8 cellular contexts compared by ENCODE assay signal in the genomic region with DNA sequence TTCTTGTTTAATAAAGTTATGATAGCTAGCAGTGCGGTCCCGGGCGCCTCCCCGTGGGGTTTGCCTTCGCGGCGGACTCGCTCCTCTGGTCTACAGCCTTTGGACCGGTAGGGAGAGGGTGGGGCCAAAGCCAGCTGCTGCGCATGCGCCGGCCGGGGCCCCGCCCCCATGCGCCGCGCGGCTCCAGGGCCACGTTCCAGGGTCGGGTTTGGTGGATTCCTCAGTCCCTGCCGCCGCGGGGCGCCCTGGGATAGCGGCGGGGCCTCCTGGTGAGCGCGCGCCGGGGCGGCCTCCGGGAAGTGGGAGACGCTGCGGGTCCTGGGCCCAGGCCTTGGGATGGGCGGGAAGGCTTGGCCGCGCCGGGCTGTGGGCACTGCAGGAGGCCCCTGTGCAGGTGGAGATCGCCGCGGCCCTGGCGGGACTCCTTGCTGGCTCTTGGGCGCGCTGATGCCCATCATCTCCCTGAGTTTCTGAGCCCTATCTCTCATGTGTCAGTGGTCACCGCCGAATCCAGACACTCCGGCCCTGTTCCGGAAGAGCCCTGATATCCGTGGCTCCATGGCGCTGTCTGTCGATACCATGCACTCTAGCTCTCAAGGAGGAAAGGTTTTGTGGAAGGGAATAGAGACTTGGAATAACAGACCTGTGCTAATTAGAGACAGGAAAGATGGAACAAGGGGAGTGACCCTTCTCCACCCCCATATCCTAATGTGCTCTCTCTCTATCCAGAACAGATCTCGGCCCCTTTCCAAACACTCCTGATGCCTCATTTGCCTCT. TPM values are rescaled to one million over a fixed set of nuclear protein-coding genes. Genes with fewer than 3 reads are reported as not detected.
A peak's percentile ranks its signal among the peaks of the same experiment; 100 is the strongest.
DNase-seq lines count a peak whose midpoint lies in the region; ATAC-seq, FAIRE-seq and TF ChIP-seq lines count a peak whose summit lies in the region.

A gene (plus strand): TSS at position 163 of the 778 bp plus-strand sequence. CDS start 599 bp downstream, at position 762.

- H3K27me3 ChIP-seq in left ventricle myocardium inferior (ENCODE audit: low read depth) (no peaks in the 10 kb centered on the region), vagina (no peaks in the 10 kb centered on the region)

- peak; percentile 66; the same call in 1 of the 2 replicates for TF ChIP-seq POLR2A in GM12891 (IDR thresholded peaks at IDR 0.05; ENCODE audit: low read depth, low read length)
- peak in 1 of 2 donors; percentile 57 for TF ChIP-seq POLR2A in vagina (IDR thresholded peaks at IDR 0.05)

- H3K9me3 ChIP-seq in left ventricle myocardium inferior (replicated peaks) (no peaks in the 10 kb centered on the region), vagina (no peaks in the 10 kb centered on the region)

- H3K4me1 ChIP-seq in left ventricle myocardium inferior = peaks cover 28% of the 10 kb centered on the region
- H3K4me1 ChIP-seq in vagina = peaks cover 27% of the 10 kb centered on the region

- FAIRE-seq in GM12891 (lab: Jason Lieb, UNC) = peak; percentile 98

- H3K27ac ChIP-seq in left ventricle myocardium inferior (replicated peaks) (peak within 1 kb of the TSS; percentile 95), vagina (peak within 1 kb of the TSS; percentile 94)

- peak; percentile 96 for ATAC-seq in HG02759 (IDR thresholded peaks at IDR 0.05; ENCODE audit: unreplicated experiment)

- peak; percentile 99 for DNase-seq in GM12891 (ENCODE audit: insufficient read length, low spot score)
- DNase-seq in NCI-H1436 (lab: John Stamatoyannopoulos, UW) = peak; percentile 84
- DNase-seq in amniotic epithelial cell (ENCODE audit: low read depth) = peak; percentile 87
- peak; percentile 91 for DNase-seq in left ventricle myocardium inferior
- peak; percentile 58 for DNase-seq in pulmonary artery endothelial cell (ENCODE audit: low read depth, low spot score)
- peak in 1 of 2 donors; percentile 97 for DNase-seq in vagina (ENCODE audit: extremely low spot score in 2 of 2)

- intact Hi-C loops in T-helper 1 cell treated with Interleukin-12 subunit alpha and Interleukin-12 subunit beta and Interleukin-4 antibody, amounts not matched to agents 30 ng/mL and 1 ng/mL, for 36 hours (cut with micrococcal nuclease) = loop anchor here (1.0 to 2.0 kb wide), 3 partner anchors 29 to 245 kb away; a partner anchor contains a TSS
- intact Hi-C loops in left ventricle myocardium inferior (cut with micrococcal nuclease) (no loop called here), vagina (cut with DNase I) (no loop called here)

- peaks cover 46% of the 10 kb centered on the region for H3K36me3 ChIP-seq in left ventricle myocardium inferior
- H3K36me3 ChIP-seq in vagina = peaks cover 0 to 28% of the 10 kb centered on the region in 2 donors

- TF ChIP-seq CTCF in left ventricle myocardium inferior (IDR thresholded peaks at IDR 0.05; ENCODE audit: borderline replicate concordance) (peak; percentile 54), vagina (IDR thresholded peaks at IDR 0.05) (peak in 1 of 3 experiments; percentile 35)

- H3K4me3 ChIP-seq in left ventricle myocardium inferior (peak within 1 kb of the TSS; percentile 74), vagina (peak within 1 kb of the TSS; percentile 56 to 65)

TF ChIP-seq in GM12891, 5 proteins besides CTCF, POLR2A, EP300 and RAD21:
- TF ChIP-seq TAF1 (IDR thresholded peaks at IDR 0.05; ENCODE audit: low read depth, low read length) = 0 out of 2 replicates have a peak, but pooled peaks have one; percentile 24
- peak; percentile 53; the same call in 1 of the 2 replicates for TF ChIP-seq POLR2AphosphoS5 (IDR thresholded peaks at IDR 0.05; ENCODE audit: low read depth, low read length)
- TF ChIP-seq PAX5 (IDR thresholded peaks at IDR 0.05; ENCODE audit: insufficient read depth, low read length, severe bottlenecking) = no peak

RNA-seq across cellular contexts. Expression of the gene that starts here (rescaled TPM):
- 28.0 TPM for polyA plus RNA-seq in GM12891 (2012; ENCODE audit: low read depth, missing spikeins)
- 39.2 and 47.2 TPM in 2 replicates for total RNA-seq in T-helper 1 cell treated with Interleukin-12 subunit alpha and Interleukin-12 subunit beta and Interleukin-4 antibody, amounts not matched to agents 30 ng/mL and 1 ng/mL, for 36 hours
- total RNA-seq in left ventricle myocardium inferior (21.0 TPM), pulmonary artery endothelial cell (15.9 and 24.8 TPM in 2 replicates), vagina (18.9 TPM)
